ENCODE assay signal across 1 cellular context in the genomic region with DNA sequence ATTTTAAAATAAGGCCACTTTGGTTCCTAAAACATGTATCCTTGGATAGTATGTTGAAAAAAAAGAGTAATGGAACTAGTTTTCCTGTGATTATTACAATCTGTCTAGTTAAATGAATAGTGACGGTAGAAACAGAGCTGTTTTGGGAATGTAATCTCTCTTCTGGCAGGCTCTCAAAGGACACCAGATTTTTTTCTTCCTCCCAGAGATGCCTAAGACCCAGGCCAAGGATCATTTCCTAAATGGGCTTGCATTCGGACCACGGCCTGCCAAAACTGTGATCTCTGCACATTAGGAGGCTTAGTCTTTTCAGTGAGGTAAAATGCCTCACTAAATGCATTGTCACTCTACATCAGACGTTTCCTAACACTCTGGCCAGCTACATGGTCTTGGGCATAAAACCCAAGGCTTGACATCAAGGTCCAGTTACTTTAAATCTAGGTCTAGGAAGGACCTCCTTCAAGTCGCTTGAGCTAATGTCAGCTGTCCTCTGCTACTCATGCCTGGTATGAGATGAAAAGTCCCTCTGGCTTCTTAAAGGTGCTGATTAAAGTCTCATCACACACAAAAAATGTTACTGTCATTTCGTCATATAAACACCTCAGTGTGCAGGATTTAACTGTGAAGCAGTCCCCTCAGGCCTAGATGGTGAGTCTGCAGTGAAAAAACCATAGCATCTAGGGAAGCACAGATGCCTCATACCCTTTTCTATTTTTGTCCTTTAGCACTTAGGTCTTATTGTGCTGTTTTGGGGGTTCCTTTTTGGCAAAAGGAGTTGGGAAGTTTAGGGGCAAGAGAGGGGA.
TF ChIP-seq lines count a peak whose summit lies in the region.

No MANE protein-coding gene starts in this region.

TF ChIP-seq in HepG2, 621 proteins besides CTCF, POLR2A, EP300 and RAD21 (continued from another document):
- no peak for TF ChIP-seq ZBTB4 (CRISPR knock-in tag; IDR thresholded peaks at IDR 0.05; ENCODE audit: borderline replicate concordance)
- no peak for TF ChIP-seq HES4 (CRISPR knock-in tag; IDR thresholded peaks at IDR 0.05; ENCODE audit: borderline replicate concordance)
- no peak for TF ChIP-seq SP5 (CRISPR knock-in tag; IDR thresholded peaks at IDR 0.05; ENCODE audit: borderline replicate concordance, low read depth)
- TF ChIP-seq RBM22 (optimal IDR thresholded peaks at IDR 0.05; ENCODE audit: low read length) = peak; percentile 66
- TF ChIP-seq, protein P1, sequence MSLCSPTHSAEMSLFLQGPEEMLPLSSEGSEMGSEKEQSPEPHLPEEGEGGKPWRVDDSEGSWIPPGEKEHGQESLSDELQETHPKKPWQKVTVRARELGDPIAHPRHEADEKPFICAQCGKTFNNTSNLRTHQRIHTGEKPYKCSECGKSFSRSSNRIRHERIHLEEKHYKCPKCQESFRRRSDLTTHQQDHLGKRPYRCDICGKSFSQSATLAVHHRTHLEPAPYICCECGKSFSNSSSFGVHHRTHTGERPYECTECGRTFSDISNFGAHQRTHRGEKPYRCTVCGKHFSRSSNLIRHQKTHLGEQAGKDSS (CRISPR knock-in tag; IDR thresholded peaks at IDR 0.05; ENCODE audit: borderline replicate concordance, low read depth) = no peak
- TF ChIP-seq NCOR1 (IDR thresholded peaks at IDR 0.05; ENCODE audit: borderline replicate concordance, low read length) = no peak
- TF ChIP-seq TRIM24 (CRISPR knock-in tag; IDR thresholded peaks at IDR 0.05) = no peak
TF ChIP-seq in HepG2: peak in this region for 1.
